ENCODE assay signal across 1 cellular context in the genomic region with DNA sequence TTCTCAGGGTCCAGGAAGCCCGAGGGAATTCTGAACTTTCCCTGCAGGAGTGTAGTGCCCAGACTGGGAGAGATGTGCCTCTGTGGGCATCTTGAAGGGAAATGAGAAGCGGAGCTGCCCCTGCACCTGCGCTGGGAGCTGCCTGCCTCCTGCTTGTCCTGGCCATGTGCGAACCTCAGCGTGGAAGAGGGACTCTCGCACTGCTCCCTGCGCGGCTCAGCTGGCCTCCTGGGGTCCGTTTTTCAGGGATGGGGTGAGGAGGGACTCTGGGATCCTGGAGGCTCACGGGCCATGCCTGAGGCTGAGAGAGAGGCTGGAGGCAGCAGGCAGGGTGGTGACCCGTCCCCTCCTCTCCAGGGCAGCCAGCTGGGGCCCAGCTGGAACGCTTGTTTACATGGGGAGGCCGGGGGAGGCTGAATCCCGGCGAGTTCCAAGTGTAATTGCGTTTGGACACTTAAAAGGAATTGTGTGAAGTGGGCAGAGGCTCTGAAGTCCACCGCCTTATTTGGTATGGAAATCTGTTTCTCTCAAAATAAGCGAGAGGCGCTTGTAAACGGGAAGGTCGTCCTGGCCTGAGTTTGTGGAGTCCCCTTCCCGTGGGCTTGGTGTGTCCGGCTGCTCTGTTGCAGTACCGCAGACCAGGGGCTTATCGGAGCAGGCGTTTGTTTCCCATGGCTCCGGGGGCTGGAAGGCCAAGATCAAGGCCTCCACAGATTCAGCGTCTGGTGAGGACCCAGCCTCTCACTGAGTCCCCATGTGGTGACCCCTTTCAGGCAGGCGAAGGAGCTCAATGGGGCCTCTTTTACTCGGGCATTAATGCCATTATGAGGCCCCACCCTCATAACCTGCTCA.
TF ChIP-seq lines count a peak whose summit lies in the region.

No MANE protein-coding gene starts in this region.

TF ChIP-seq in HepG2, 621 proteins besides CTCF, POLR2A, EP300 and RAD21 (continues in another document):
- TF ChIP-seq SRF (IDR thresholded peaks at IDR 0.05; ENCODE audit: low read depth, low read length) (peak; percentile 81; the same call in 1 of the 2 replicates), ZFX (CRISPR knock-in tag; IDR thresholded peaks at IDR 0.05; ENCODE audit: low read depth) (peak; percentile 23; the same call in 1 of the 2 replicates), FOXP1 (IDR thresholded peaks at IDR 0.05) (no peak), FOXP1 (CRISPR knock-in tag; IDR thresholded peaks at IDR 0.05) (peak; percentile 28), HNRNPK (IDR thresholded peaks at IDR 0.05; ENCODE audit: low read depth, low read length, poor library complexity, severe bottlenecking) (peak; percentile 16), KDM2A (CRISPR knock-in tag; IDR thresholded peaks at IDR 0.05; ENCODE audit: borderline replicate concordance, low read depth) (peak; percentile 27; the same call in 1 of the 2 replicates), SOX6 (IDR thresholded peaks at IDR 0.05) (no peak), SOX6 (CRISPR knock-in tag; IDR thresholded peaks at IDR 0.05) (peak; percentile 13; the same call in 1 of the 2 replicates), SALL1 (CRISPR knock-in tag; IDR thresholded peaks at IDR 0.05) (peak; percentile 18; the same call in 1 of the 2 replicates), NR2F6 (IDR thresholded peaks at IDR 0.05) (peak; percentile 50; the same call in 1 of the 2 replicates), NR2F6 (CRISPR knock-in tag; IDR thresholded peaks at IDR 0.05) (no peak; the same call in 1 of the 2 replicates), SP140L (CRISPR knock-in tag; IDR thresholded peaks at IDR 0.05; ENCODE audit: borderline replicate concordance) (no peak), PTBP1 (IDR thresholded peaks at IDR 0.05; ENCODE audit: low read depth, low read length, poor library complexity, severe bottlenecking) (no peak), KAT7 (CRISPR knock-in tag; IDR thresholded peaks at IDR 0.05; ENCODE audit: borderline replicate concordance) (no peak), CBX1 (IDR thresholded peaks at IDR 0.05; ENCODE audit: low read depth) (no peak), RARA (CRISPR knock-in tag; IDR thresholded peaks at IDR 0.05) (peak; percentile 10; the same call in 1 of the 2 replicates), ZNF232 (CRISPR knock-in tag; IDR thresholded peaks at IDR 0.05; ENCODE audit: borderline replicate concordance) (no peak), FOXA1 (IDR thresholded peaks at IDR 0.05) (no peak), FOXA1 (CRISPR knock-in tag; IDR thresholded peaks at IDR 0.05) (peak; percentile 61; the same call in 1 of the 2 replicates), ZMYM3 (CRISPR knock-in tag; IDR thresholded peaks at IDR 0.05) (0 out of 2 replicates have a peak, but pooled peaks have one; percentile 27), HDAC1 (CRISPR knock-in tag; IDR thresholded peaks at IDR 0.05) (peak; percentile 50; the same call in 1 of the 2 replicates), EZH2 (conservative IDR thresholded peaks at IDR 0.05; ENCODE audit: low read depth, low read length) (no peak), ZNF263 (CRISPR knock-in tag; IDR thresholded peaks at IDR 0.05) (0 out of 2 replicates have a peak, but pooled peaks have one; percentile 48)
- TF ChIP-seq, protein P1, sequence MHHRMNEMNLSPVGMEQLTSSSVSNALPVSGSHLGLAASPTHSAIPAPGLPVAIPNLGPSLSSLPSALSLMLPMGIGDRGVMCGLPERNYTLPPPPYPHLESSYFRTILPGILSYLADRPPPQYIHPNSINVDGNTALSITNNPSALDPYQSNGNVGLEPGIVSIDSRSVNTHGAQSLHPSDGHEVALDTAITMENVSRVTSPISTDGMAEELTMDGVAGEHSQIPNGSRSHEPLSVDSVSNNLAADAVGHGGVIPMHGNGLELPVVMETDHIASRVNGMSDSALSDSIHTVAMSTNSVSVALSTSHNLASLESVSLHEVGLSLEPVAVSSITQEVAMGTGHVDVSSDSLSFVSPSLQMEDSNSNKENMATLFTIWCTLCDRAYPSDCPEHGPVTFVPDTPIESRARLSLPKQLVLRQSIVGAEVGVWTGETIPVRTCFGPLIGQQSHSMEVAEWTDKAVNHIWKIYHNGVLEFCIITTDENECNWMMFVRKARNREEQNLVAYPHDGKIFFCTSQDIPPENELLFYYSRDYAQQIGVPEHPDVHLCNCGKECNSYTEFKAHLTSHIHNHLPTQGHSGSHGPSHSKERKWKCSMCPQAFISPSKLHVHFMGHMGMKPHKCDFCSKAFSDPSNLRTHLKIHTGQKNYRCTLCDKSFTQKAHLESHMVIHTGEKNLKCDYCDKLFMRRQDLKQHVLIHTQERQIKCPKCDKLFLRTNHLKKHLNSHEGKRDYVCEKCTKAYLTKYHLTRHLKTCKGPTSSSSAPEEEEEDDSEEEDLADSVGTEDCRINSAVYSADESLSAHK (CRISPR knock-in tag; IDR thresholded peaks at IDR 0.05; ENCODE audit: borderline replicate concordance), result no peak
- TF ChIP-seq, protein P2, sequence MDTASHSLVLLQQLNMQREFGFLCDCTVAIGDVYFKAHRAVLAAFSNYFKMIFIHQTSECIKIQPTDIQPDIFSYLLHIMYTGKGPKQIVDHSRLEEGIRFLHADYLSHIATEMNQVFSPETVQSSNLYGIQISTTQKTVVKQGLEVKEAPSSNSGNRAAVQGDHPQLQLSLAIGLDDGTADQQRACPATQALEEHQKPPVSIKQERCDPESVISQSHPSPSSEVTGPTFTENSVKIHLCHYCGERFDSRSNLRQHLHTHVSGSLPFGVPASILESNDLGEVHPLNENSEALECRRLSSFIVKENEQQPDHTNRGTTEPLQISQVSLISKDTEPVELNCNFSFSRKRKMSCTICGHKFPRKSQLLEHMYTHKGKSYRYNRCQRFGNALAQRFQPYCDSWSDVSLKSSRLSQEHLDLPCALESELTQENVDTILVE (CRISPR knock-in tag; IDR thresholded peaks at IDR 0.05), result no peak
- TF ChIP-seq, protein P3, sequence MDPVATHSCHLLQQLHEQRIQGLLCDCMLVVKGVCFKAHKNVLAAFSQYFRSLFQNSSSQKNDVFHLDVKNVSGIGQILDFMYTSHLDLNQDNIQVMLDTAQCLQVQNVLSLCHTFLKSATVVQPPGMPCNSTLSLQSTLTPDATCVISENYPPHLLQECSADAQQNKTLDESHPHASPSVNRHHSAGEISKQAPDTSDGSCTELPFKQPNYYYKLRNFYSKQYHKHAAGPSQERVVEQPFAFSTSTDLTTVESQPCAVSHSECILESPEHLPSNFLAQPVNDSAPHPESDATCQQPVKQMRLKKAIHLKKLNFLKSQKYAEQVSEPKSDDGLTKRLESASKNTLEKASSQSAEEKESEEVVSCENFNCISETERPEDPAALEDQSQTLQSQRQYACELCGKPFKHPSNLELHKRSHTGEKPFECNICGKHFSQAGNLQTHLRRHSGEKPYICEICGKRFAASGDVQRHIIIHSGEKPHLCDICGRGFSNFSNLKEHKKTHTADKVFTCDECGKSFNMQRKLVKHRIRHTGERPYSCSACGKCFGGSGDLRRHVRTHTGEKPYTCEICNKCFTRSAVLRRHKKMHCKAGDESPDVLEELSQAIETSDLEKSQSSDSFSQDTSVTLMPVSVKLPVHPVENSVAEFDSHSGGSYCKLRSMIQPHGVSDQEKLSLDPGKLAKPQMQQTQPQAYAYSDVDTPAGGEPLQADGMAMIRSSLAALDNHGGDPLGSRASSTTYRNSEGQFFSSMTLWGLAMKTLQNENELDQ (CRISPR knock-in tag; IDR thresholded peaks at IDR 0.05; ENCODE audit: borderline replicate concordance), result no peak
- TF ChIP-seq, protein P4, sequence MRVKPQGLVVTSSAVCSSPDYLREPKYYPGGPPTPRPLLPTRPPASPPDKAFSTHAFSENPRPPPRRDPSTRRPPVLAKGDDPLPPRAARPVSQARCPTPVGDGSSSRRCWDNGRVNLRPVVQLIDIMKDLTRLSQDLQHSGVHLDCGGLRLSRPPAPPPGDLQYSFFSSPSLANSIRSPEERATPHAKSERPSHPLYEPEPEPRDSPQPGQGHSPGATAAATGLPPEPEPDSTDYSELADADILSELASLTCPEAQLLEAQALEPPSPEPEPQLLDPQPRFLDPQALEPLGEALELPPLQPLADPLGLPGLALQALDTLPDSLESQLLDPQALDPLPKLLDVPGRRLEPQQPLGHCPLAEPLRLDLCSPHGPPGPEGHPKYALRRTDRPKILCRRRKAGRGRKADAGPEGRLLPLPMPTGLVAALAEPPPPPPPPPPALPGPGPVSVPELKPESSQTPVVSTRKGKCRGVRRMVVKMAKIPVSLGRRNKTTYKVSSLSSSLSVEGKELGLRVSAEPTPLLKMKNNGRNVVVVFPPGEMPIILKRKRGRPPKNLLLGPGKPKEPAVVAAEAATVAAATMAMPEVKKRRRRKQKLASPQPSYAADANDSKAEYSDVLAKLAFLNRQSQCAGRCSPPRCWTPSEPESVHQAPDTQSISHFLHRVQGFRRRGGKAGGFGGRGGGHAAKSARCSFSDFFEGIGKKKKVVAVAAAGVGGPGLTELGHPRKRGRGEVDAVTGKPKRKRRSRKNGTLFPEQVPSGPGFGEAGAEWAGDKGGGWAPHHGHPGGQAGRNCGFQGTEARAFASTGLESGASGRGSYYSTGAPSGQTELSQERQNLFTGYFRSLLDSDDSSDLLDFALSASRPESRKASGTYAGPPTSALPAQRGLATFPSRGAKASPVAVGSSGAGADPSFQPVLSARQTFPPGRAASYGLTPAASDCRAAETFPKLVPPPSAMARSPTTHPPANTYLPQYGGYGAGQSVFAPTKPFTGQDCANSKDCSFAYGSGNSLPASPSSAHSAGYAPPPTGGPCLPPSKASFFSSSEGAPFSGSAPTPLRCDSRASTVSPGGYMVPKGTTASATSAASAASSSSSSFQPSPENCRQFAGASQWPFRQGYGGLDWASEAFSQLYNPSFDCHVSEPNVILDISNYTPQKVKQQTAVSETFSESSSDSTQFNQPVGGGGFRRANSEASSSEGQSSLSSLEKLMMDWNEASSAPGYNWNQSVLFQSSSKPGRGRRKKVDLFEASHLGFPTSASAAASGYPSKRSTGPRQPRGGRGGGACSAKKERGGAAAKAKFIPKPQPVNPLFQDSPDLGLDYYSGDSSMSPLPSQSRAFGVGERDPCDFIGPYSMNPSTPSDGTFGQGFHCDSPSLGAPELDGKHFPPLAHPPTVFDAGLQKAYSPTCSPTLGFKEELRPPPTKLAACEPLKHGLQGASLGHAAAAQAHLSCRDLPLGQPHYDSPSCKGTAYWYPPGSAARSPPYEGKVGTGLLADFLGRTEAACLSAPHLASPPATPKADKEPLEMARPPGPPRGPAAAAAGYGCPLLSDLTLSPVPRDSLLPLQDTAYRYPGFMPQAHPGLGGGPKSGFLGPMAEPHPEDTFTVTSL (CRISPR knock-in tag; IDR thresholded peaks at IDR 0.05; ENCODE audit: borderline replicate concordance), result 0 out of 2 replicates have a peak, but pooled peaks have one; percentile 34
- TF ChIP-seq, protein P5, sequence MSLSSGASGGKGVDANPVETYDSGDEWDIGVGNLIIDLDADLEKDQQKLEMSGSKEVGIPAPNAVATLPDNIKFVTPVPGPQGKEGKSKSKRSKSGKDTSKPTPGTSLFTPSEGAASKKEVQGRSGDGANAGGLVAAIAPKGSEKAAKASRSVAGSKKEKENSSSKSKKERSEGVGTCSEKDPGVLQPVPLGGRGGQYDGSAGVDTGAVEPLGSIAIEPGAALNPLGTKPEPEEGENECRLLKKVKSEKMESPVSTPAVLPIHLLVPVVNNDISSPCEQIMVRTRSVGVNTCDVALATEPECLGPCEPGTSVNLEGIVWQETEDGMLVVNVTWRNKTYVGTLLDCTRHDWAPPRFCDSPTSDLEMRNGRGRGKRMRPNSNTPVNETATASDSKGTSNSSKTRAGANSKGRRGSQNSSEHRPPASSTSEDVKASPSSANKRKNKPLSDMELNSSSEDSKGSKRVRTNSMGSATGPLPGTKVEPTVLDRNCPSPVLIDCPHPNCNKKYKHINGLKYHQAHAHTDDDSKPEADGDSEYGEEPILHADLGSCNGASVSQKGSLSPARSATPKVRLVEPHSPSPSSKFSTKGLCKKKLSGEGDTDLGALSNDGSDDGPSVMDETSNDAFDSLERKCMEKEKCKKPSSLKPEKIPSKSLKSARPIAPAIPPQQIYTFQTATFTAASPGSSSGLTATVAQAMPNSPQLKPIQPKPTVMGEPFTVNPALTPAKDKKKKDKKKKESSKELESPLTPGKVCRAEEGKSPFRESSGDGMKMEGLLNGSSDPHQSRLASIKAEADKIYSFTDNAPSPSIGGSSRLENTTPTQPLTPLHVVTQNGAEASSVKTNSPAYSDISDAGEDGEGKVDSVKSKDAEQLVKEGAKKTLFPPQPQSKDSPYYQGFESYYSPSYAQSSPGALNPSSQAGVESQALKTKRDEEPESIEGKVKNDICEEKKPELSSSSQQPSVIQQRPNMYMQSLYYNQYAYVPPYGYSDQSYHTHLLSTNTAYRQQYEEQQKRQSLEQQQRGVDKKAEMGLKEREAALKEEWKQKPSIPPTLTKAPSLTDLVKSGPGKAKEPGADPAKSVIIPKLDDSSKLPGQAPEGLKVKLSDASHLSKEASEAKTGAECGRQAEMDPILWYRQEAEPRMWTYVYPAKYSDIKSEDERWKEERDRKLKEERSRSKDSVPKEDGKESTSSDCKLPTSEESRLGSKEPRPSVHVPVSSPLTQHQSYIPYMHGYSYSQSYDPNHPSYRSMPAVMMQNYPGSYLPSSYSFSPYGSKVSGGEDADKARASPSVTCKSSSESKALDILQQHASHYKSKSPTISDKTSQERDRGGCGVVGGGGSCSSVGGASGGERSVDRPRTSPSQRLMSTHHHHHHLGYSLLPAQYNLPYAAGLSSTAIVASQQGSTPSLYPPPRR (CRISPR knock-in tag; IDR thresholded peaks at IDR 0.05; ENCODE audit: borderline replicate concordance), result peak; percentile 19; the same call in 1 of the 2 replicates
- TF ChIP-seq, protein P6, sequence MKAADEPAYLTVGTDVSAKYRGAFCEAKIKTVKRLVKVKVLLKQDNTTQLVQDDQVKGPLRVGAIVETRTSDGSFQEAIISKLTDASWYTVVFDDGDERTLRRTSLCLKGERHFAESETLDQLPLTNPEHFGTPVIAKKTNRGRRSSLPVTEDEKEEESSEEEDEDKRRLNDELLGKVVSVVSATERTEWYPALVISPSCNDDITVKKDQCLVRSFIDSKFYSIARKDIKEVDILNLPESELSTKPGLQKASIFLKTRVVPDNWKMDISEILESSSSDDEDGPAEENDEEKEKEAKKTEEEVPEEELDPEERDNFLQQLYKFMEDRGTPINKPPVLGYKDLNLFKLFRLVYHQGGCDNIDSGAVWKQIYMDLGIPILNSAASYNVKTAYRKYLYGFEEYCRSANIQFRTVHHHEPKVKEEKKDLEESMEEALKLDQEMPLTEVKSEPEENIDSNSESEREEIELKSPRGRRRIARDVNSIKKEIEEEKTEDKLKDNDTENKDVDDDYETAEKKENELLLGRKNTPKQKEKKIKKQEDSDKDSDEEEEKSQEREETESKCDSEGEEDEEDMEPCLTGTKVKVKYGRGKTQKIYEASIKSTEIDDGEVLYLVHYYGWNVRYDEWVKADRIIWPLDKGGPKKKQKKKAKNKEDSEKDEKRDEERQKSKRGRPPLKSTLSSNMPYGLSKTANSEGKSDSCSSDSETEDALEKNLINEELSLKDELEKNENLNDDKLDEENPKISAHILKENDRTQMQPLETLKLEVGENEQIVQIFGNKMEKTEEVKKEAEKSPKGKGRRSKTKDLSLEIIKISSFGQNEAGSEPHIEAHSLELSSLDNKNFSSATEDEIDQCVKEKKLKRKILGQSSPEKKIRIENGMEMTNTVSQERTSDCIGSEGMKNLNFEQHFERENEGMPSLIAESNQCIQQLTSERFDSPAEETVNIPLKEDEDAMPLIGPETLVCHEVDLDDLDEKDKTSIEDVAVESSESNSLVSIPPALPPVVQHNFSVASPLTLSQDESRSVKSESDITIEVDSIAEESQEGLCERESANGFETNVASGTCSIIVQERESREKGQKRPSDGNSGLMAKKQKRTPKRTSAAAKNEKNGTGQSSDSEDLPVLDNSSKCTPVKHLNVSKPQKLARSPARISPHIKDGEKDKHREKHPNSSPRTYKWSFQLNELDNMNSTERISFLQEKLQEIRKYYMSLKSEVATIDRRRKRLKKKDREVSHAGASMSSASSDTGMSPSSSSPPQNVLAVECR (CRISPR knock-in tag; IDR thresholded peaks at IDR 0.05; ENCODE audit: borderline replicate concordance), result peak; percentile 51; the same call in 1 of the 2 replicates
- TF ChIP-seq, protein P7, sequence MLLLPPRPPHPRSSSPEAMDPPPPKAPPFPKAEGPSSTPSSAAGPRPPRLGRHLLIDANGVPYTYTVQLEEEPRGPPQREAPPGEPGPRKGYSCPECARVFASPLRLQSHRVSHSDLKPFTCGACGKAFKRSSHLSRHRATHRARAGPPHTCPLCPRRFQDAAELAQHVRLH (CRISPR knock-in tag; IDR thresholded peaks at IDR 0.05; ENCODE audit: borderline replicate concordance, low read depth), result no peak
